Comparison of ENCODE assay signal across 1 cellular context in the genomic region with DNA sequence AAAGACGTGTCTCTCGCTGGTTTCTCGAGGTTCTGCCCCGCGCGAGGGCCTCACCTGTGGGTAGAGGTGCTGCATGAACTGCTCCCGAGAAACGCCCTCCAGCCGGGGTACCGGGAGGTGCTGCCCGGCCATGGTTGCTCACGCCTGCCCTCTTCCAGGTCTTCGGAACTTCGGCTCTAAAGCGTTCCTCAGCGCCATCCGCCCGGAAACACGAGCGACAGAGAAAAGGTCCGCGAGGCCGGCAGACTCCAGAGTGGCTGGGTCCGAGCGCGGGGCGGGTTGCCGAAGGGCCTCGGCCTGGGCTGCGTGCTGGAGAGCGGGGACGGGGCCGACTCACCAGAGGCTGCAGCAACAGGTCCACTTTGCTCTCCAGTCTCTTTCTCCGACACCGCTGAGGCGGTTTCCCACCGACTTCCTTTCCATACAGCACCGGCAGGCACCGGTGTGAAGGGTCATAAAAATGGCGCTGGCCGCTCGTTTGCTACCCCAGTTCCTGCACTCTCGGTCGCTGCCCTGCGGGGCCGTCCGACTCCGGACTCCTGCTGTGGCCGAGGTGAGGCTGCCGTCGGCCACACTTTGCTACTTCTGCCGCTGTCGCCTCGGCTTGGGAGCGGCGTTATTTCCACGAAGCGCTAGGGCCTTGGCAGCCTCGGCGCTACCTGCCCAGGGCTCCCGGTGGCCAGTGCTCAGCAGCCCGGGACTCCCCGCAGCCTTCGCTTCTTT.
A peak's percentile ranks its signal among the peaks of the same experiment; 100 is the strongest.
TF ChIP-seq lines count a peak whose summit lies in the region.

A gene with protein sequence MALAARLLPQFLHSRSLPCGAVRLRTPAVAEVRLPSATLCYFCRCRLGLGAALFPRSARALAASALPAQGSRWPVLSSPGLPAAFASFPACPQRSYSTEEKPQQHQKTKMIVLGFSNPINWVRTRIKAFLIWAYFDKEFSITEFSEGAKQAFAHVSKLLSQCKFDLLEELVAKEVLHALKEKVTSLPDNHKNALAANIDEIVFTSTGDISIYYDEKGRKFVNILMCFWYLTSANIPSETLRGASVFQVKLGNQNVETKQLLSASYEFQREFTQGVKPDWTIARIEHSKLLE (plus strand): TSS at position 244 of the 723 bp plus-strand sequence. CDS start 217 bp downstream, at position 461.
A gene with protein sequence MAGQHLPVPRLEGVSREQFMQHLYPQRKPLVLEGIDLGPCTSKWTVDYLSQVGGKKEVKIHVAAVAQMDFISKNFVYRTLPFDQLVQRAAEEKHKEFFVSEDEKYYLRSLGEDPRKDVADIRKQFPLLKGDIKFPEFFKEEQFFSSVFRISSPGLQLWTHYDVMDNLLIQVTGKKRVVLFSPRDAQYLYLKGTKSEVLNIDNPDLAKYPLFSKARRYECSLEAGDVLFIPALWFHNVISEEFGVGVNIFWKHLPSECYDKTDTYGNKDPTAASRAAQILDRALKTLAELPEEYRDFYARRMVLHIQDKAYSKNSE (minus strand): TSS at position 153 of the 723 bp plus-strand sequence. CDS start 21 bp downstream, at position 132.

TF ChIP-seq in GM12878, 131 proteins besides CTCF, POLR2A, EP300 and RAD21 (continued from another document and continues in another):
- TF ChIP-seq, protein P1, sequence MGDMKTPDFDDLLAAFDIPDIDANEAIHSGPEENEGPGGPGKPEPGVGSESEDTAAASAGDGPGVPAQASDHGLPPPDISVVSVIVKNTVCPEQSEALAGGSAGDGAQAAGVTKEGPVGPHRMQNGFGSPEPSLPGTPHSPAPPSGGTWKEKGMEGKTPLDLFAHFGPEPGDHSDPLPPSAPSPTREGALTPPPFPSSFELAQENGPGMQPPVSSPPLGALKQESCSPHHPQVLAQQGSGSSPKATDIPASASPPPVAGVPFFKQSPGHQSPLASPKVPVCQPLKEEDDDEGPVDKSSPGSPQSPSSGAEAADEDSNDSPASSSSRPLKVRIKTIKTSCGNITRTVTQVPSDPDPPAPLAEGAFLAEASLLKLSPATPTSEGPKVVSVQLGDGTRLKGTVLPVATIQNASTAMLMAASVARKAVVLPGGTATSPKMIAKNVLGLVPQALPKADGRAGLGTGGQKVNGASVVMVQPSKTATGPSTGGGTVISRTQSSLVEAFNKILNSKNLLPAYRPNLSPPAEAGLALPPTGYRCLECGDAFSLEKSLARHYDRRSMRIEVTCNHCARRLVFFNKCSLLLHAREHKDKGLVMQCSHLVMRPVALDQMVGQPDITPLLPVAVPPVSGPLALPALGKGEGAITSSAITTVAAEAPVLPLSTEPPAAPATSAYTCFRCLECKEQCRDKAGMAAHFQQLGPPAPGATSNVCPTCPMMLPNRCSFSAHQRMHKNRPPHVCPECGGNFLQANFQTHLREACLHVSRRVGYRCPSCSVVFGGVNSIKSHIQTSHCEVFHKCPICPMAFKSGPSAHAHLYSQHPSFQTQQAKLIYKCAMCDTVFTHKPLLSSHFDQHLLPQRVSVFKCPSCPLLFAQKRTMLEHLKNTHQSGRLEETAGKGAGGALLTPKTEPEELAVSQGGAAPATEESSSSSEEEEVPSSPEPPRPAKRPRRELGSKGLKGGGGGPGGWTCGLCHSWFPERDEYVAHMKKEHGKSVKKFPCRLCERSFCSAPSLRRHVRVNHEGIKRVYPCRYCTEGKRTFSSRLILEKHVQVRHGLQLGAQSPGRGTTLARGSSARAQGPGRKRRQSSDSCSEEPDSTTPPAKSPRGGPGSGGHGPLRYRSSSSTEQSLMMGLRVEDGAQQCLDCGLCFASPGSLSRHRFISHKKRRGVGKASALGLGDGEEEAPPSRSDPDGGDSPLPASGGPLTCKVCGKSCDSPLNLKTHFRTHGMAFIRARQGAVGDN (IDR thresholded peaks at IDR 0.05): no peak
- TF ChIP-seq HDAC2 (IDR thresholded peaks at IDR 0.05) (0 out of 2 replicates have a peak, but pooled peaks have one; percentile 69), IRF4 (IDR thresholded peaks at IDR 0.05; ENCODE audit: low read depth, low read length) (0 out of 2 replicates have a peak, but pooled peaks have one; percentile 14), YBX1 (IDR thresholded peaks at IDR 0.05) (no peak), NR2F1 (conservative IDR thresholded peaks at IDR 0.05) (peak; percentile 98), SUZ12 (IDR thresholded peaks at IDR 0.05; ENCODE audit: unreplicated experiment) (no peak), TAF1 (IDR thresholded peaks at IDR 0.05; ENCODE audit: borderline replicate concordance, low read depth, low read length) (peak; percentile 83), POLR2AphosphoS5 (IDR thresholded peaks at IDR 0.05; ENCODE audit: low read length) (peak; percentile 89), HDGF (IDR thresholded peaks at IDR 0.05) (peak; percentile 57; the same call in 1 of the 2 replicates), MXI1 (IDR thresholded peaks at IDR 0.05; ENCODE audit: low read depth, low read length) (peak; percentile 69), RFX5 (IDR thresholded peaks at IDR 0.05; ENCODE audit: low read depth, low read length) (no peak), ZNF24 (IDR thresholded peaks at IDR 0.05) (no peak), SPI1 (IDR thresholded peaks at IDR 0.05; ENCODE audit: borderline replicate concordance, insufficient read depth, low read depth, low read length) (no peak), RB1 (IDR thresholded peaks at IDR 0.05; ENCODE audit: borderline replicate concordance) (peak; percentile 99; the same call in 1 of the 2 replicates), CEBPB (IDR thresholded peaks at IDR 0.05; ENCODE audit: borderline replicate concordance in 1 of 2, low read depth in 2 of 2, low read length in 2 of 2) (no peak), POU2F2 (IDR thresholded peaks at IDR 0.05; ENCODE audit: borderline replicate concordance, low read depth, low read length) (peak; percentile 60; the same call in 1 of the 3 replicates), DPF2 (IDR thresholded peaks at IDR 0.05) (peak; percentile 77; the same call in 1 of the 2 replicates), SMAD5 (IDR thresholded peaks at IDR 0.05; ENCODE audit: low read depth) (peak; percentile 49; the same call in 1 of the 2 replicates), CREM (IDR thresholded peaks at IDR 0.05; ENCODE audit: low read depth) (peak; percentile 74; the same call in 1 of the 2 replicates), CHD1 (IDR thresholded peaks at IDR 0.05; ENCODE audit: low read depth, low read length) (no peak), CHD4 (IDR thresholded peaks at IDR 0.05) (no peak), KLF5 (IDR thresholded peaks at IDR 0.05; ENCODE audit: partially characterized antibody) (peak; percentile 96), ATF7 (IDR thresholded peaks at IDR 0.05; ENCODE audit: low read depth) (peak; percentile 52), MYC (IDR thresholded peaks at IDR 0.05; ENCODE audit: insufficient read depth, insufficient read length, insufficient replicate concordance, low read length, severe bottlenecking) (no peak), ZNF217 (IDR thresholded peaks at IDR 0.05) (no peak; the same call in 1 of the 2 replicates), SREBF1 (IDR thresholded peaks at IDR 0.05; ENCODE audit: low read length) (peak; percentile 87)
- TF ChIP-seq, protein P2, sequence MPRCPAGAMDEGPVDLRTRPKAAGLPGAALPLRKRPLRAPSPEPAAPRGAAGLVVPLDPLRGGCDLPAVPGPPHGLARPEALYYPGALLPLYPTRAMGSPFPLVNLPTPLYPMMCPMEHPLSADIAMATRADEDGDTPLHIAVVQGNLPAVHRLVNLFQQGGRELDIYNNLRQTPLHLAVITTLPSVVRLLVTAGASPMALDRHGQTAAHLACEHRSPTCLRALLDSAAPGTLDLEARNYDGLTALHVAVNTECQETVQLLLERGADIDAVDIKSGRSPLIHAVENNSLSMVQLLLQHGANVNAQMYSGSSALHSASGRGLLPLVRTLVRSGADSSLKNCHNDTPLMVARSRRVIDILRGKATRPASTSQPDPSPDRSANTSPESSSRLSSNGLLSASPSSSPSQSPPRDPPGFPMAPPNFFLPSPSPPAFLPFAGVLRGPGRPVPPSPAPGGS (IDR thresholded peaks at IDR 0.05; ENCODE audit: borderline replicate concordance, insufficient read depth, low read depth, low read length, poor library complexity, severe bottlenecking): no peak
- TF ChIP-seq, protein P3, sequence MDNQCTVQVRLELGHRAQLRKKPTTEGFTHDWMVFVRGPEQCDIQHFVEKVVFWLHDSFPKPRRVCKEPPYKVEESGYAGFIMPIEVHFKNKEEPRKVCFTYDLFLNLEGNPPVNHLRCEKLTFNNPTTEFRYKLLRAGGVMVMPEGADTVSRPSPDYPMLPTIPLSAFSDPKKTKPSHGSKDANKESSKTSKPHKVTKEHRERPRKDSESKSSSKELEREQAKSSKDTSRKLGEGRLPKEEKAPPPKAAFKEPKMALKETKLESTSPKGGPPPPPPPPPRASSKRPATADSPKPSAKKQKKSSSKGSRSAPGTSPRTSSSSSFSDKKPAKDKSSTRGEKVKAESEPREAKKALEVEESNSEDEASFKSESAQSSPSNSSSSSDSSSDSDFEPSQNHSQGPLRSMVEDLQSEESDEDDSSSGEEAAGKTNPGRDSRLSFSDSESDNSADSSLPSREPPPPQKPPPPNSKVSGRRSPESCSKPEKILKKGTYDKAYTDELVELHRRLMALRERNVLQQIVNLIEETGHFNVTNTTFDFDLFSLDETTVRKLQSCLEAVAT (IDR thresholded peaks at IDR 0.05): peak; percentile 82
- TF ChIP-seq, protein P4, sequence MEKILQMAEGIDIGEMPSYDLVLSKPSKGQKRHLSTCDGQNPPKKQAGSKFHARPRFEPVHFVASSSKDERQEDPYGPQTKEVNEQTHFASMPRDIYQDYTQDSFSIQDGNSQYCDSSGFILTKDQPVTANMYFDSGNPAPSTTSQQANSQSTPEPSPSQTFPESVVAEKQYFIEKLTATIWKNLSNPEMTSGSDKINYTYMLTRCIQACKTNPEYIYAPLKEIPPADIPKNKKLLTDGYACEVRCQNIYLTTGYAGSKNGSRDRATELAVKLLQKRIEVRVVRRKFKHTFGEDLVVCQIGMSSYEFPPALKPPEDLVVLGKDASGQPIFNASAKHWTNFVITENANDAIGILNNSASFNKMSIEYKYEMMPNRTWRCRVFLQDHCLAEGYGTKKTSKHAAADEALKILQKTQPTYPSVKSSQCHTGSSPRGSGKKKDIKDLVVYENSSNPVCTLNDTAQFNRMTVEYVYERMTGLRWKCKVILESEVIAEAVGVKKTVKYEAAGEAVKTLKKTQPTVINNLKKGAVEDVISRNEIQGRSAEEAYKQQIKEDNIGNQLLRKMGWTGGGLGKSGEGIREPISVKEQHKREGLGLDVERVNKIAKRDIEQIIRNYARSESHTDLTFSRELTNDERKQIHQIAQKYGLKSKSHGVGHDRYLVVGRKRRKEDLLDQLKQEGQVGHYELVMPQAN (conservative IDR thresholded peaks at IDR 0.05): no peak; the same call in 1 of the 2 replicates
- TF ChIP-seq, protein P5, sequence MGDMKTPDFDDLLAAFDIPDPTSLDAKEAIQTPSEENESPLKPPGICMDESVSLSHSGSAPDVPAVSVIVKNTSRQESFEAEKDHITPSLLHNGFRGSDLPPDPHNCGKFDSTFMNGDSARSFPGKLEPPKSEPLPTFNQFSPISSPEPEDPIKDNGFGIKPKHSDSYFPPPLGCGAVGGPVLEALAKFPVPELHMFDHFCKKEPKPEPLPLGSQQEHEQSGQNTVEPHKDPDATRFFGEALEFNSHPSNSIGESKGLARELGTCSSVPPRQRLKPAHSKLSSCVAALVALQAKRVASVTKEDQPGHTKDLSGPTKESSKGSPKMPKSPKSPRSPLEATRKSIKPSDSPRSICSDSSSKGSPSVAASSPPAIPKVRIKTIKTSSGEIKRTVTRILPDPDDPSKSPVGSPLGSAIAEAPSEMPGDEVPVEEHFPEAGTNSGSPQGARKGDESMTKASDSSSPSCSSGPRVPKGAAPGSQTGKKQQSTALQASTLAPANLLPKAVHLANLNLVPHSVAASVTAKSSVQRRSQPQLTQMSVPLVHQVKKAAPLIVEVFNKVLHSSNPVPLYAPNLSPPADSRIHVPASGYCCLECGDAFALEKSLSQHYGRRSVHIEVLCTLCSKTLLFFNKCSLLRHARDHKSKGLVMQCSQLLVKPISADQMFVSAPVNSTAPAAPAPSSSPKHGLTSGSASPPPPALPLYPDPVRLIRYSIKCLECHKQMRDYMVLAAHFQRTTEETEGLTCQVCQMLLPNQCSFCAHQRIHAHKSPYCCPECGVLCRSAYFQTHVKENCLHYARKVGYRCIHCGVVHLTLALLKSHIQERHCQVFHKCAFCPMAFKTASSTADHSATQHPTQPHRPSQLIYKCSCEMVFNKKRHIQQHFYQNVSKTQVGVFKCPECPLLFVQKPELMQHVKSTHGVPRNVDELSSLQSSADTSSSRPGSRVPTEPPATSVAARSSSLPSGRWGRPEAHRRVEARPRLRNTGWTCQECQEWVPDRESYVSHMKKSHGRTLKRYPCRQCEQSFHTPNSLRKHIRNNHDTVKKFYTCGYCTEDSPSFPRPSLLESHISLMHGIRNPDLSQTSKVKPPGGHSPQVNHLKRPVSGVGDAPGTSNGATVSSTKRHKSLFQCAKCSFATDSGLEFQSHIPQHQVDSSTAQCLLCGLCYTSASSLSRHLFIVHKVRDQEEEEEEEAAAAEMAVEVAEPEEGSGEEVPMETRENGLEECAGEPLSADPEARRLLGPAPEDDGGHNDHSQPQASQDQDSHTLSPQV (IDR thresholded peaks at IDR 0.05): no peak
- TF ChIP-seq, protein P6, sequence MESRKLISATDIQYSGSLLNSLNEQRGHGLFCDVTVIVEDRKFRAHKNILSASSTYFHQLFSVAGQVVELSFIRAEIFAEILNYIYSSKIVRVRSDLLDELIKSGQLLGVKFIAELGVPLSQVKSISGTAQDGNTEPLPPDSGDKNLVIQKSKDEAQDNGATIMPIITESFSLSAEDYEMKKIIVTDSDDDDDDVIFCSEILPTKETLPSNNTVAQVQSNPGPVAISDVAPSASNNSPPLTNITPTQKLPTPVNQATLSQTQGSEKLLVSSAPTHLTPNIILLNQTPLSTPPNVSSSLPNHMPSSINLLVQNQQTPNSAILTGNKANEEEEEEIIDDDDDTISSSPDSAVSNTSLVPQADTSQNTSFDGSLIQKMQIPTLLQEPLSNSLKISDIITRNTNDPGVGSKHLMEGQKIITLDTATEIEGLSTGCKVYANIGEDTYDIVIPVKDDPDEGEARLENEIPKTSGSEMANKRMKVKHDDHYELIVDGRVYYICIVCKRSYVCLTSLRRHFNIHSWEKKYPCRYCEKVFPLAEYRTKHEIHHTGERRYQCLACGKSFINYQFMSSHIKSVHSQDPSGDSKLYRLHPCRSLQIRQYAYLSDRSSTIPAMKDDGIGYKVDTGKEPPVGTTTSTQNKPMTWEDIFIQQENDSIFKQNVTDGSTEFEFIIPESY (IDR thresholded peaks at IDR 0.05): 0 out of 2 replicates have a peak, but pooled peaks have one; percentile 38
- TF ChIP-seq, protein P7, sequence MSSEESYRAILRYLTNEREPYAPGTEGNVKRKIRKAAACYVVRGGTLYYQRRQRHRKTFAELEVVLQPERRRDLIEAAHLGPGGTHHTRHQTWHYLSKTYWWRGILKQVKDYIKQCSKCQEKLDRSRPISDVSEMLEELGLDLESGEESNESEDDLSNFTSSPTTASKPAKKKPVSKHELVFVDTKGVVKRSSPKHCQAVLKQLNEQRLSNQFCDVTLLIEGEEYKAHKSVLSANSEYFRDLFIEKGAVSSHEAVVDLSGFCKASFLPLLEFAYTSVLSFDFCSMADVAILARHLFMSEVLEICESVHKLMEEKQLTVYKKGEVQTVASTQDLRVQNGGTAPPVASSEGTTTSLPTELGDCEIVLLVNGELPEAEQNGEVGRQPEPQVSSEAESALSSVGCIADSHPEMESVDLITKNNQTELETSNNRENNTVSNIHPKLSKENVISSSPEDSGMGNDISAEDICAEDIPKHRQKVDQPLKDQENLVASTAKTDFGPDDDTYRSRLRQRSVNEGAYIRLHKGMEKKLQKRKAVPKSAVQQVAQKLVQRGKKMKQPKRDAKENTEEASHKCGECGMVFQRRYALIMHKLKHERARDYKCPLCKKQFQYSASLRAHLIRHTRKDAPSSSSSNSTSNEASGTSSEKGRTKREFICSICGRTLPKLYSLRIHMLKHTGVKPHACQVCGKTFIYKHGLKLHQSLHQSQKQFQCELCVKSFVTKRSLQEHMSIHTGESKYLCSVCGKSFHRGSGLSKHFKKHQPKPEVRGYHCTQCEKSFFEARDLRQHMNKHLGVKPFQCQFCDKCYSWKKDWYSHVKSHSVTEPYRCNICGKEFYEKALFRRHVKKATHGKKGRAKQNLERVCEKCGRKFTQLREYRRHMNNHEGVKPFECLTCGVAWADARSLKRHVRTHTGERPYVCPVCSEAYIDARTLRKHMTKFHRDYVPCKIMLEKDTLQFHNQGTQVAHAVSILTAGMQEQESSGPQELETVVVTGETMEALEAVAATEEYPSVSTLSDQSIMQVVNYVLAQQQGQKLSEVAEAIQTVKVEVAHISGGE (CRISPR knock-in tag; IDR thresholded peaks at IDR 0.05): peak; percentile 98
